ENCODE assay signal across 1 cellular context in the genomic region with DNA sequence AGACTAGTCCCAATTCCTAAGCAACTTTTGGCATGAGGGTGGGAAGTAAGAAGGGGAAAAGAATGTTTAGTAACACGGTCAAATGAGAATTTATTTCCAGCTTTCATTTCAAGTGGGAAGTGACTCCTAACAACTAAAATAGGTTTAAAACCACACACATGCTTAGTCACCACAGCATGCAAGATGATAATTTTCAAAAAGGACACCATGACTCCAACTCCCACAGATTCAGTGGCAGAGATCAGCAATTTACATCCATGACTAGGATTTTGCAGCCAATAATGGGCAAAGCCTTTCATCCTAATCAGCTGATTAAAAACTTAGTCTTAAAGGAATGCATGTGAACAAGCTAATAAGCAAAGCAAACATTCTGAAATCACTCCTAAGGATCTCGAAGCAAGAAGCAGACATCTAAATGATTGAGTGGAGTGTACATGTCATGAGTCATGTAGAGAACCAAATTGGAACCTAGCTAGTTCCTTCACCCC.
TF ChIP-seq lines count a peak whose summit lies in the region.

No MANE protein-coding gene starts in this region.

TF ChIP-seq in SK-N-SH, 30 proteins besides CTCF, POLR2A, EP300 and RAD21 (continued from another document):
- TF ChIP-seq FOSL2 (IDR thresholded peaks at IDR 0.05; ENCODE audit: borderline replicate concordance, low read depth) (no peak), TAF1 (IDR thresholded peaks at IDR 0.05; ENCODE audit: borderline replicate concordance, low read depth, low read length) (no peak)
- TF ChIP-seq, protein P1, sequence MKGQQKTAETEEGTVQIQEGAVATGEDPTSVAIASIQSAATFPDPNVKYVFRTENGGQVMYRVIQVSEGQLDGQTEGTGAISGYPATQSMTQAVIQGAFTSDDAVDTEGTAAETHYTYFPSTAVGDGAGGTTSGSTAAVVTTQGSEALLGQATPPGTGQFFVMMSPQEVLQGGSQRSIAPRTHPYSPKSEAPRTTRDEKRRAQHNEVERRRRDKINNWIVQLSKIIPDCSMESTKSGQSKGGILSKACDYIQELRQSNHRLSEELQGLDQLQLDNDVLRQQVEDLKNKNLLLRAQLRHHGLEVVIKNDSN (IDR thresholded peaks at IDR 0.05; ENCODE audit: borderline replicate concordance, low read depth), result no peak
